In the genomic region with DNA sequence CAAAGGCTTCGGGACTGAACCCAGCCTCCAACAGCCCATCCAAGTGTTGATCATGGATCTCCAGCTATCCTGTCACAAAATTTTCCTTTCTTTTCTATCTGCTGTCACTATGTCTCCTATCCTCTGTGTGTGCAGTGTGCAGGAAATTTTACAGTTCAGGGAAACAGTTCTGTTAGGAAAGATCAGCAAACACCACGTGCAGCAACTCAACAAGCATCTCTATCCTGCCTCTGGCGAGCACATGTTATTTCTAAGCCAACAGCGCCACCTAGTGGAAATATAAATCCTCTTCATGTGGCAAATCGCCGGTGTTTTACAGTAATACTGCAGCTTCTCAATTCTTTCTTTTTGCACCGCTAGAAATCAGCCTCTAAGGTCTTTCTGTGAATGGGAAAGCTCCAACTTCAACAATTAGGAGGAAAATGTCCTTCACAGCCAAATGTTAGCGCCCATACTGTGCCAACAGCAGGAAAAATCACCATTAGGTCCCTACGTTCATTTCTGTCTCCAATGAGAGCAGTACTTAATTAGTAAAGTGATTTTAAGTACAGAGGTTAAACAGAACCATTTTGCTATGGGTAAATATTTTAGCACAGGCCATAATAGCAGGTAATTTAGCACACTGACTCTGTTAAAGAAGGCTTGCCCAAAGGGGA, we compare ENCODE assay signal across 1 cellular context.
TF ChIP-seq lines count a peak whose summit lies in the region.

No MANE protein-coding gene starts in this region.

TF ChIP-seq in HepG2, 621 proteins besides CTCF, POLR2A, EP300 and RAD21 (continues in another document):
- TF ChIP-seq PAF1 (CRISPR knock-in tag; IDR thresholded peaks at IDR 0.05) (no peak), ZNF326 (CRISPR knock-in tag; IDR thresholded peaks at IDR 0.05; ENCODE audit: borderline replicate concordance) (no peak), SETDB1 (CRISPR knock-in tag; IDR thresholded peaks at IDR 0.05; ENCODE audit: borderline replicate concordance) (no peak), ATAD3A (CRISPR knock-in tag; IDR thresholded peaks at IDR 0.05) (no peak), ZSCAN9 (CRISPR knock-in tag; IDR thresholded peaks at IDR 0.05; ENCODE audit: borderline replicate concordance) (peak; percentile 49; the same call in 1 of the 2 replicates), HOXA7 (CRISPR knock-in tag; IDR thresholded peaks at IDR 0.05) (no peak), SMC3 (IDR thresholded peaks at IDR 0.05; ENCODE audit: low read length) (peak; percentile 95), ZNF235 (CRISPR knock-in tag; IDR thresholded peaks at IDR 0.05; ENCODE audit: borderline replicate concordance) (no peak), MED8 (CRISPR knock-in tag; IDR thresholded peaks at IDR 0.05; ENCODE audit: insufficient replicate concordance) (no peak), CENPX (CRISPR knock-in tag; IDR thresholded peaks at IDR 0.05) (no peak), KAT2B (IDR thresholded peaks at IDR 0.05; ENCODE audit: borderline replicate concordance, low read depth, low read length) (no peak), SIN3A (IDR thresholded peaks at IDR 0.05; ENCODE audit: borderline replicate concordance, low read depth, low read length) (no peak), ATF7-NPFF (CRISPR knock-in tag; IDR thresholded peaks at IDR 0.05; ENCODE audit: low read depth) (no peak), ZNF121 (CRISPR knock-in tag; IDR thresholded peaks at IDR 0.05) (no peak), ZNF790 (CRISPR knock-in tag; IDR thresholded peaks at IDR 0.05; ENCODE audit: borderline replicate concordance) (no peak), U2AF2 (IDR thresholded peaks at IDR 0.05; ENCODE audit: low read depth, low read length) (no peak), SRSF1 (optimal IDR thresholded peaks at IDR 0.05; ENCODE audit: low read depth, low read length) (no peak), CC2D1A (CRISPR knock-in tag; IDR thresholded peaks at IDR 0.05) (no peak), KLF15 (CRISPR knock-in tag; IDR thresholded peaks at IDR 0.05; ENCODE audit: borderline replicate concordance) (no peak), SAP130 (CRISPR knock-in tag; IDR thresholded peaks at IDR 0.05; ENCODE audit: low read depth) (peak; percentile 40), ZNF484 (CRISPR knock-in tag; IDR thresholded peaks at IDR 0.05; ENCODE audit: borderline replicate concordance, low read depth) (no peak), ZC3H13 (CRISPR knock-in tag; IDR thresholded peaks at IDR 0.05) (no peak), ELF3 (CRISPR knock-in tag; IDR thresholded peaks at IDR 0.05) (peak; percentile 57), ARNT (IDR thresholded peaks at IDR 0.05) (no peak), FOXA1 (IDR thresholded peaks at IDR 0.05) (no peak), FOXA1 (CRISPR knock-in tag; IDR thresholded peaks at IDR 0.05) (0 out of 2 replicates have a peak, but pooled peaks have one; percentile 19), SAFB2 (CRISPR knock-in tag; IDR thresholded peaks at IDR 0.05; ENCODE audit: borderline replicate concordance, low read depth) (no peak), ADNP (CRISPR knock-in tag; IDR thresholded peaks at IDR 0.05) (no peak), STAG1 (CRISPR knock-in tag; IDR thresholded peaks at IDR 0.05) (peak; percentile 95), ZNF256 (CRISPR knock-in tag; conservative IDR thresholded peaks at IDR 0.05) (no peak), HNRNPUL1 (IDR thresholded peaks at IDR 0.05; ENCODE audit: low read depth, low read length) (no peak)
- TF ChIP-seq, protein P1, sequence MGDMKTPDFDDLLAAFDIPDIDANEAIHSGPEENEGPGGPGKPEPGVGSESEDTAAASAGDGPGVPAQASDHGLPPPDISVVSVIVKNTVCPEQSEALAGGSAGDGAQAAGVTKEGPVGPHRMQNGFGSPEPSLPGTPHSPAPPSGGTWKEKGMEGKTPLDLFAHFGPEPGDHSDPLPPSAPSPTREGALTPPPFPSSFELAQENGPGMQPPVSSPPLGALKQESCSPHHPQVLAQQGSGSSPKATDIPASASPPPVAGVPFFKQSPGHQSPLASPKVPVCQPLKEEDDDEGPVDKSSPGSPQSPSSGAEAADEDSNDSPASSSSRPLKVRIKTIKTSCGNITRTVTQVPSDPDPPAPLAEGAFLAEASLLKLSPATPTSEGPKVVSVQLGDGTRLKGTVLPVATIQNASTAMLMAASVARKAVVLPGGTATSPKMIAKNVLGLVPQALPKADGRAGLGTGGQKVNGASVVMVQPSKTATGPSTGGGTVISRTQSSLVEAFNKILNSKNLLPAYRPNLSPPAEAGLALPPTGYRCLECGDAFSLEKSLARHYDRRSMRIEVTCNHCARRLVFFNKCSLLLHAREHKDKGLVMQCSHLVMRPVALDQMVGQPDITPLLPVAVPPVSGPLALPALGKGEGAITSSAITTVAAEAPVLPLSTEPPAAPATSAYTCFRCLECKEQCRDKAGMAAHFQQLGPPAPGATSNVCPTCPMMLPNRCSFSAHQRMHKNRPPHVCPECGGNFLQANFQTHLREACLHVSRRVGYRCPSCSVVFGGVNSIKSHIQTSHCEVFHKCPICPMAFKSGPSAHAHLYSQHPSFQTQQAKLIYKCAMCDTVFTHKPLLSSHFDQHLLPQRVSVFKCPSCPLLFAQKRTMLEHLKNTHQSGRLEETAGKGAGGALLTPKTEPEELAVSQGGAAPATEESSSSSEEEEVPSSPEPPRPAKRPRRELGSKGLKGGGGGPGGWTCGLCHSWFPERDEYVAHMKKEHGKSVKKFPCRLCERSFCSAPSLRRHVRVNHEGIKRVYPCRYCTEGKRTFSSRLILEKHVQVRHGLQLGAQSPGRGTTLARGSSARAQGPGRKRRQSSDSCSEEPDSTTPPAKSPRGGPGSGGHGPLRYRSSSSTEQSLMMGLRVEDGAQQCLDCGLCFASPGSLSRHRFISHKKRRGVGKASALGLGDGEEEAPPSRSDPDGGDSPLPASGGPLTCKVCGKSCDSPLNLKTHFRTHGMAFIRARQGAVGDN (CRISPR knock-in tag; IDR thresholded peaks at IDR 0.05), result no peak
- TF ChIP-seq, protein P2, sequence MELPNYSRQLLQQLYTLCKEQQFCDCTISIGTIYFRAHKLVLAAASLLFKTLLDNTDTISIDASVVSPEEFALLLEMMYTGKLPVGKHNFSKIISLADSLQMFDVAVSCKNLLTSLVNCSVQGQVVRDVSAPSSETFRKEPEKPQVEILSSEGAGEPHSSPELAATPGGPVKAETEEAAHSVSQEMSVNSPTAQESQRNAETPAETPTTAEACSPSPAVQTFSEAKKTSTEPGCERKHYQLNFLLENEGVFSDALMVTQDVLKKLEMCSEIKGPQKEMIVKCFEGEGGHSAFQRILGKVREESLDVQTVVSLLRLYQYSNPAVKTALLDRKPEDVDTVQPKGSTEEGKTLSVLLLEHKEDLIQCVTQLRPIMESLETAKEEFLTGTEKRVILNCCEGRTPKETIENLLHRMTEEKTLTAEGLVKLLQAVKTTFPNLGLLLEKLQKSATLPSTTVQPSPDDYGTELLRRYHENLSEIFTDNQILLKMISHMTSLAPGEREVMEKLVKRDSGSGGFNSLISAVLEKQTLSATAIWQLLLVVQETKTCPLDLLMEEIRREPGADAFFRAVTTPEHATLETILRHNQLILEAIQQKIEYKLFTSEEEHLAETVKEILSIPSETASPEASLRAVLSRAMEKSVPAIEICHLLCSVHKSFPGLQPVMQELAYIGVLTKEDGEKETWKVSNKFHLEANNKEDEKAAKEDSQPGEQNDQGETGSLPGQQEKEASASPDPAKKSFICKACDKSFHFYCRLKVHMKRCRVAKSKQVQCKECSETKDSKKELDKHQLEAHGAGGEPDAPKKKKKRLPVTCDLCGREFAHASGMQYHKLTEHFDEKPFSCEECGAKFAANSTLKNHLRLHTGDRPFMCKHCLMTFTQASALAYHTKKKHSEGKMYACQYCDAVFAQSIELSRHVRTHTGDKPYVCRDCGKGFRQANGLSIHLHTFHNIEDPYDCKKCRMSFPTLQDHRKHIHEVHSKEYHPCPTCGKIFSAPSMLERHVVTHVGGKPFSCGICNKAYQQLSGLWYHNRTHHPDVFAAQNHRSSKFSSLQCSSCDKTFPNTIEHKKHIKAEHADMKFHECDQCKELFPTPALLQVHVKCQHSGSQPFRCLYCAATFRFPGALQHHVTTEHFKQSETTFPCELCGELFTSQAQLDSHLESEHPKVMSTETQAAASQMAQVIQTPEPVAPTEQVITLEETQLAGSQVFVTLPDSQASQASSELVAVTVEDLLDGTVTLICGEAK (IDR thresholded peaks at IDR 0.05), result no peak
- TF ChIP-seq, protein P2 (CRISPR knock-in tag; IDR thresholded peaks at IDR 0.05), result no peak
- TF ChIP-seq, protein P3, sequence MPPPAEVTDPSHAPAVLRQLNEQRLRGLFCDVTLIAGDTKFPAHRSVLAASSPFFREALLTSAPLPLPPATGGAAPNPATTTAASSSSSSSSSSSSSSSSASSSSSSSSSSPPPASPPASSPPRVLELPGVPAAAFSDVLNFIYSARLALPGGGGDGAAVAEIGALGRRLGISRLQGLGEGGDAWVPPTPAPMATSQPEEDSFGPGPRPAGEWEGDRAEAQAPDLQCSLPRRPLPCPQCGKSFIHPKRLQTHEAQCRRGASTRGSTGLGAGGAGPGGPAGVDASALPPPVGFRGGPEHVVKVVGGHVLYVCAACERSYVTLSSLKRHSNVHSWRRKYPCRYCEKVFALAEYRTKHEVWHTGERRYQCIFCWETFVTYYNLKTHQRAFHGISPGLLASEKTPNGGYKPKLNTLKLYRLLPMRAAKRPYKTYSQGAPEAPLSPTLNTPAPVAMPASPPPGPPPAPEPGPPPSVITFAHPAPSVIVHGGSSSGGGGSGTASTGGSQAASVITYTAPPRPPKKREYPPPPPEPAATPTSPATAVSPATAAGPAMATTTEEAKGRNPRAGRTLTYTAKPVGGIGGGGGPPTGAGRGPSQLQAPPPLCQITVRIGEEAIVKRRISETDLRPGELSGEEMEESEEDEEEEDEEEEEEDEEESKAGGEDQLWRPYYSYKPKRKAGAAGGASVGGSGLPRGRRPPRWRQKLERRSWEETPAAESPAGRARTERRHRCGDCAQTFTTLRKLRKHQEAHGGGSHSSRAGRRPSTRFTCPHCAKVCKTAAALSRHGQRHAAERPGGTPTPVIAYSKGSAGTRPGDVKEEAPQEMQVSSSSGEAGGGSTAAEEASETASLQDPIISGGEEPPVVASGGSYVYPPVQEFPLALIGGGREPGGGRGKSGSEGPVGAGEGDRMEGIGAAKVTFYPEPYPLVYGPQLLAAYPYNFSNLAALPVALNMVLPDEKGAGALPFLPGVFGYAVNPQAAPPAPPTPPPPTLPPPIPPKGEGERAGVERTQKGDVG (CRISPR knock-in tag; IDR thresholded peaks at IDR 0.05; ENCODE audit: borderline replicate concordance), result no peak
- TF ChIP-seq, protein P4, sequence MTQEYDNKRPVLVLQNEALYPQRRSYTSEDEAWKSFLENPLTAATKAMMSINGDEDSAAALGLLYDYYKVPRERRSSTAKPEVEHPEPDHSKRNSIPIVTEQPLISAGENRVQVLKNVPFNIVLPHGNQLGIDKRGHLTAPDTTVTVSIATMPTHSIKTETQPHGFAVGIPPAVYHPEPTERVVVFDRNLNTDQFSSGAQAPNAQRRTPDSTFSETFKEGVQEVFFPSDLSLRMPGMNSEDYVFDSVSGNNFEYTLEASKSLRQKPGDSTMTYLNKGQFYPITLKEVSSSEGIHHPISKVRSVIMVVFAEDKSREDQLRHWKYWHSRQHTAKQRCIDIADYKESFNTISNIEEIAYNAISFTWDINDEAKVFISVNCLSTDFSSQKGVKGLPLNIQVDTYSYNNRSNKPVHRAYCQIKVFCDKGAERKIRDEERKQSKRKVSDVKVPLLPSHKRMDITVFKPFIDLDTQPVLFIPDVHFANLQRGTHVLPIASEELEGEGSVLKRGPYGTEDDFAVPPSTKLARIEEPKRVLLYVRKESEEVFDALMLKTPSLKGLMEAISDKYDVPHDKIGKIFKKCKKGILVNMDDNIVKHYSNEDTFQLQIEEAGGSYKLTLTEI (CRISPR knock-in tag; conservative IDR thresholded peaks at IDR 0.05), result no peak
- TF ChIP-seq, protein P5, sequence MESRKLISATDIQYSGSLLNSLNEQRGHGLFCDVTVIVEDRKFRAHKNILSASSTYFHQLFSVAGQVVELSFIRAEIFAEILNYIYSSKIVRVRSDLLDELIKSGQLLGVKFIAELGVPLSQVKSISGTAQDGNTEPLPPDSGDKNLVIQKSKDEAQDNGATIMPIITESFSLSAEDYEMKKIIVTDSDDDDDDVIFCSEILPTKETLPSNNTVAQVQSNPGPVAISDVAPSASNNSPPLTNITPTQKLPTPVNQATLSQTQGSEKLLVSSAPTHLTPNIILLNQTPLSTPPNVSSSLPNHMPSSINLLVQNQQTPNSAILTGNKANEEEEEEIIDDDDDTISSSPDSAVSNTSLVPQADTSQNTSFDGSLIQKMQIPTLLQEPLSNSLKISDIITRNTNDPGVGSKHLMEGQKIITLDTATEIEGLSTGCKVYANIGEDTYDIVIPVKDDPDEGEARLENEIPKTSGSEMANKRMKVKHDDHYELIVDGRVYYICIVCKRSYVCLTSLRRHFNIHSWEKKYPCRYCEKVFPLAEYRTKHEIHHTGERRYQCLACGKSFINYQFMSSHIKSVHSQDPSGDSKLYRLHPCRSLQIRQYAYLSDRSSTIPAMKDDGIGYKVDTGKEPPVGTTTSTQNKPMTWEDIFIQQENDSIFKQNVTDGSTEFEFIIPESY (CRISPR knock-in tag; IDR thresholded peaks at IDR 0.05), result no peak
